Comparison of ENCODE assay signal across 8 cellular contexts in the genomic region with DNA sequence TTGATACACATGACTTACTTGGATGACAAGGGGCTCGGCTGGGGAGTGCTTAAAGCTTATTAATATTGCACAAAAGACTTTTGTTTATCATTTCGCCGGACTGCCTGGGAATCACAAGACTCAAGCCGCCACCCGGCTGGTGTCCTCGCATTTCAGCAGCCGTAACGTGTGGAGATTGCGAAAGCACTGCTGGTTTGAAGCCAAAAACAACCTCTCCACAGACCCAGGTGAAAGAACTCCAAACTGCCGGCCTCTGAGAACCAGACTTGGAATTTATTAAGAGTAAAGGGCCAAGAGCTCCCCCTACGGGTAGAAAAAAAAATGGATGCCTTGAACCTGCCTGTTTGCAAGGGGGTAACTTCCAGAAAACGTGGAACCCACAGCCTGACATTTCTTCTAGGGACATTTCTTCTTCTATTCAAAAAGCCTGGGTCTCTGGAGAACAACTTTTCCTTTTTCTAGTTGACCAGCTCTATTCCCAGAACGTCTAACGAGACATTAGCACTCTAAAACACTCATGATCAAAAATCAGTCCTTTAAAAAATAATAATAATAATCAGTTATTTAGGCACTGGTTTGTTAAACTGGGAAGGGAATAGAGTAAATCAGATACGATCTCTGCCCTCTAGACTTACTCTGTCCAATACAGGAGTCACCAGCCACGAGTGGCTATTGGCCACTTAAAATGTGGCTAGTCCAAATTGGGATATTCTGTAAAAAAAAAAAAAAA.
DNase-seq lines count a peak whose midpoint lies in the region; ATAC-seq and TF ChIP-seq lines count a peak whose summit lies in the region.

No MANE protein-coding gene starts in this region.

- no peaks in the 10 kb centered on the region for H4K20me1 ChIP-seq in OCI-LY1 (ENCODE audit: insufficient read depth, low read length)

- H3K9ac ChIP-seq in OCI-LY1 (ENCODE audit: low read length), result no peak overlapping the region

- TF ChIP-seq CTCF in natural killer cell (IDR thresholded peaks at IDR 0.05) (peak; percentile 88), OCI-LY1 (IDR thresholded peaks at IDR 0.05; ENCODE audit: low read length) (peak; percentile 72), astrocyte of the cerebellum (IDR thresholded peaks at IDR 0.05; ENCODE audit: low read depth, low read length, missing control alignments) (peak; percentile 74)

- intact Hi-C loops in natural killer cell (cut with micrococcal nuclease) (loop anchor here (10.0 kb wide), 2 partner anchors 188 to 192 kb away; no protein-coding TSS in a partner anchor), right cardiac atrium (cut with DNase I) (loop anchor here in 3 of 4 donors (10.0 kb wide), 4 partner anchors 192 to 1412 kb away; partner anchors contain the start of gene MEIS1 (in 1 of the 3))

- H3K9me2 ChIP-seq in OCI-LY1 (ENCODE audit: low read depth, low read length), result no peaks in the 10 kb centered on the region

- H3K27me3 ChIP-seq in OCI-LY1 (ENCODE audit: insufficient read depth, low read length), result no peaks in the 10 kb centered on the region
- no peaks in the 10 kb centered on the region for H3K27me3 ChIP-seq in right cardiac atrium (ENCODE audit: control insufficient read depth, insufficient read depth)

- H3K27me3 Mint-ChIP-seq in natural killer cell (ENCODE audit: low read depth in 2 of 2), result peaks cover 23 to 31% of the 10 kb centered on the region in 2 donors
- peaks cover 26 to 27% of the 10 kb centered on the region in 2 donors for H3K27me3 Mint-ChIP-seq in natural killer cell treated with Interleukin-12 subunit alpha and Interleukin-12 subunit beta and Interleukin-15 and Interleukin-18, amount 100 ng/mL, for 72 hours

- no peak overlapping the region for H3K4me3 Mint-ChIP-seq in natural killer cell
- no peak overlapping the region for H3K4me3 Mint-ChIP-seq in natural killer cell treated with Interleukin-12 subunit alpha and Interleukin-12 subunit beta and Interleukin-15 and Interleukin-18, amount 100 ng/mL, for 72 hours

- H3K27ac ChIP-seq in OCI-LY1 (ENCODE audit: low read depth, low read length, poor library complexity, severe bottlenecking) (no peak overlapping the region), right cardiac atrium (ENCODE audit: low read length) (no peak overlapping the region)

- H3K4me1 ChIP-seq in OCI-LY1 (ENCODE audit: insufficient read depth, low read length, severe bottlenecking) (no peaks in the 10 kb centered on the region), right cardiac atrium (ENCODE audit: control insufficient read depth, insufficient read depth, low read length) (peaks cover 3% of the 10 kb centered on the region)

- no peak overlapping the region for H3K4me2 ChIP-seq in OCI-LY1 (ENCODE audit: low read length)

- H3K79me2 ChIP-seq in OCI-LY1 (ENCODE audit: insufficient read depth, low read length), result no peaks in the 10 kb centered on the region

- no peaks in the 10 kb centered on the region for H3K36me3 ChIP-seq in OCI-LY1 (ENCODE audit: insufficient read depth, low read length)

- in situ Hi-C loops in KBM-7 (cut with MboI; ENCODE audit: low pct_unique_long_range_greater_than_20kb, low sequenced_read_pairs), result no loop called here
- in situ Hi-C loops in astrocyte of the cerebellum (cut with HindIII; ENCODE audit: low sequenced_read_pairs), result loop anchor here (10.0 kb wide), 1 partner anchor 52 kb away; no protein-coding TSS in a partner anchor

- H3K4me3 ChIP-seq in OCI-LY1 (ENCODE audit: low read depth, low read length, poor library complexity, severe bottlenecking) (no peak overlapping the region), astrocyte of the cerebellum (ENCODE audit: low read depth, low read length) (no peak overlapping the region), right cardiac atrium (ENCODE audit: low read length) (peak overlapping the region; percentile 33)

- H3K9me3 Mint-ChIP-seq in natural killer cell, result no peaks in the 10 kb centered on the region
- H3K9me3 Mint-ChIP-seq in natural killer cell treated with Interleukin-12 subunit alpha and Interleukin-12 subunit beta and Interleukin-15 and Interleukin-18, amount 100 ng/mL, for 72 hours, result no peaks in the 10 kb centered on the region

- peak; percentile 20 for DNase-seq in natural killer cell
- no peak for DNase-seq in natural killer cell treated with Interleukin-12 subunit alpha and Interleukin-12 subunit beta and Interleukin-15 and Interleukin-18, amount 100 ng/mL, for 72 hours (ENCODE audit: low spot score)
- DNase-seq in KBM-7, result peak; percentile 77
- peak; percentile 99 for DNase-seq in astrocyte of the cerebellum (ENCODE audit: low read depth)
- peak; percentile 57 to 86 (median 67) for DNase-seq in right cardiac atrium
- peak; percentile 53 for DNase-seq in putamen (ENCODE audit: low spot score)

- no peaks in the 10 kb centered on the region for H3F3A ChIP-seq in OCI-LY1 (ENCODE audit: insufficient read depth, low read length)

- no peaks in the 10 kb centered on the region for H3K36me3 Mint-ChIP-seq in natural killer cell
- H3K36me3 Mint-ChIP-seq in natural killer cell treated with Interleukin-12 subunit alpha and Interleukin-12 subunit beta and Interleukin-15 and Interleukin-18, amount 100 ng/mL, for 72 hours, result no peaks in the 10 kb centered on the region

- no peak overlapping the region for H3K27ac Mint-ChIP-seq in natural killer cell
- H3K27ac Mint-ChIP-seq in natural killer cell treated with Interleukin-12 subunit alpha and Interleukin-12 subunit beta and Interleukin-15 and Interleukin-18, amount 100 ng/mL, for 72 hours, result no peak overlapping the region

- WGBS in right cardiac atrium, result 8% methylated on average over 16 of the region's 16 CpGs

- H3K4me1 Mint-ChIP-seq in natural killer cell, result no peaks in the 10 kb centered on the region
- no peaks in the 10 kb centered on the region for H3K4me1 Mint-ChIP-seq in natural killer cell treated with Interleukin-12 subunit alpha and Interleukin-12 subunit beta and Interleukin-15 and Interleukin-18, amount 100 ng/mL, for 72 hours (ENCODE audit: low read depth in 2 of 2)

- ATAC-seq in natural killer cell (peak in 1 of 3 donors; percentile 61), right cardiac atrium (peak; percentile 87 to 93), HG03135 (IDR thresholded peaks at IDR 0.05; ENCODE audit: unreplicated experiment) (no peak)
- ATAC-seq in natural killer cell treated with Interleukin-12 subunit alpha and Interleukin-12 subunit beta and Interleukin-15 and Interleukin-18, amount 100 ng/mL, for 72 hours, result no peak

- no peak overlapping the region for H2AFZ ChIP-seq in OCI-LY1 (ENCODE audit: low read length)

- no peaks in the 10 kb centered on the region for H3K9me3 ChIP-seq in OCI-LY1 (ENCODE audit: low read length)
- H3K9me3 ChIP-seq in right cardiac atrium (ENCODE audit: control insufficient read depth, low read length), result no peaks in the 10 kb centered on the region

Comparison
In these comparisons a context has a peak if more than half of its experiments do, and no peak if none do; other contexts are left out.
1. ATAC-seq: peak in right cardiac atrium (2 of 2); none in natural killer cell treated with Interleukin-12 subunit alpha and Interleukin-12 subunit beta and Interleukin-15 and Interleukin-18, amount 100 ng/mL, for 72 hours (0 of 2) and HG03135 (single experiment).
2. Peak in every context shown above with its lines, with median percentiles within 50 percentile points of each other: CTCF ChIP-seq.